In genomic region chr2:186590538-186591441, GRCh38 we compare ENCODE assay signal across 8 cellular contexts. TPM values are rescaled to one million over a fixed set of nuclear protein-coding genes. Genes with fewer than 3 reads are reported as not detected.
DNase-seq lines count a peak whose midpoint lies in the region; ATAC-seq and TF ChIP-seq lines count a peak whose summit lies in the region.

No MANE protein-coding gene starts in this region.

- peak overlapping the region; percentile 50 for H3K4me2 ChIP-seq in neural cell (ENCODE audit: low read length)

- no peaks in the 10 kb centered on the region for H3K9me3 Mint-ChIP-seq in activated T-cell treated with anti-CD3 and anti-CD28 coated beads, Interleukin-2, amount 50 U/mL, for 24 hours

- no peaks in the 10 kb centered on the region for H3K9me3 ChIP-seq in neural cell (ENCODE audit: low read length)

- no peaks in the 10 kb centered on the region for H4K20me1 ChIP-seq in neural cell (ENCODE audit: insufficient read depth)

- H3K79me2 ChIP-seq in neural cell (replicated peaks; ENCODE audit: insufficient read depth, low read length) = peaks cover 7% of the 10 kb centered on the region

- H3K36me3 ChIP-seq in neural cell (ENCODE audit: insufficient read depth, low read length) = no peaks in the 10 kb centered on the region

- no peaks in the 10 kb centered on the region for H3K9me2 ChIP-seq in neural cell (ENCODE audit: insufficient read depth, low read length)

- H3K27ac ChIP-seq in foreskin keratinocyte (peak overlapping the region; percentile 93), neural cell (ENCODE audit: low read length) (no peak overlapping the region)

- DNase-seq in DMS153 treated with DMSO at 0.1 percent for 48 hours (lab: John Stamatoyannopoulos, UW; ENCODE audit: unreplicated experiment) = peak; percentile 29
- DNase-seq in DMS153 (lab: John Stamatoyannopoulos, UW) = no peak
- DNase-seq in NCI-H226 = peak; percentile 9
- peak; percentile 44 for DNase-seq in activated T-cell treated with anti-CD3 and anti-CD28 coated beads, Interleukin-2, amount 50 U/mL, for 24 hours
- peak in 1 of 2 donors; percentile 73 for DNase-seq in foreskin keratinocyte
- no peak for DNase-seq in activated effector memory CD4-positive, alpha-beta T cell treated with anti-CD3 and anti-CD28 coated beads, Interleukin-2, amount 50 U/mL, for 16 hours

- H3F3A ChIP-seq in neural cell (ENCODE audit: insufficient read depth, low read length, poor library complexity, severe bottlenecking) = no peaks in the 10 kb centered on the region

- no peaks in the 10 kb centered on the region for H3K36me3 Mint-ChIP-seq in activated T-cell treated with anti-CD3 and anti-CD28 coated beads, Interleukin-2, amount 50 U/mL, for 24 hours (ENCODE audit: low read depth)

- peak overlapping the region; percentile 91 for H3K4me3 ChIP-seq in neural cell (ENCODE audit: low read length)

- peak overlapping the region; percentile 69 for H3K27ac Mint-ChIP-seq in activated T-cell treated with anti-CD3 and anti-CD28 coated beads, Interleukin-2, amount 50 U/mL, for 24 hours

- peak overlapping the region; percentile 63 for H3K9ac ChIP-seq in neural cell (ENCODE audit: low read length)

- H3K27me3 ChIP-seq in foreskin keratinocyte = no peaks in the 10 kb centered on the region
- H3K27me3 ChIP-seq in neural cell (ENCODE audit: insufficient read depth, low read depth, low read length) = peaks cover 11% of the 10 kb centered on the region

- peak overlapping the region; percentile 66 for H2AFZ ChIP-seq in neural cell (ENCODE audit: low read depth, low read length)

- TF ChIP-seq RAD21 in neural cell (conservative IDR thresholded peaks at IDR 0.05) = no peak

- TF ChIP-seq CTCF in foreskin keratinocyte (conservative IDR thresholded peaks at IDR 0.05) (no peak), neural cell (IDR thresholded peaks at IDR 0.05; ENCODE audit: poor library complexity, severe bottlenecking) (no peak)

- no peaks in the 10 kb centered on the region for H3K27me3 Mint-ChIP-seq in activated T-cell treated with anti-CD3 and anti-CD28 coated beads, Interleukin-2, amount 50 U/mL, for 24 hours

- peaks cover 37% of the 10 kb centered on the region for H3K4me1 Mint-ChIP-seq in activated T-cell treated with anti-CD3 and anti-CD28 coated beads, Interleukin-2, amount 50 U/mL, for 24 hours (ENCODE audit: low read depth)

- peaks cover 18% of the 10 kb centered on the region for H3K4me1 ChIP-seq in foreskin keratinocyte

- no peak for TF ChIP-seq EP300 in neural cell (conservative IDR thresholded peaks at IDR 0.05; ENCODE audit: poor library complexity, severe bottlenecking)

- H3K4me3 Mint-ChIP-seq in activated T-cell treated with anti-CD3 and anti-CD28 coated beads, Interleukin-2, amount 50 U/mL, for 24 hours = peak overlapping the region; percentile 76

- ATAC-seq in GM21723 (IDR thresholded peaks at IDR 0.05; ENCODE audit: unreplicated experiment) (peak; percentile 27), foreskin keratinocyte (peak; percentile 41)

TF ChIP-seq in neural cell, 6 proteins besides CTCF, POLR2A, EP300 and RAD21:
- TF ChIP-seq EZH2 (IDR thresholded peaks at IDR 0.05; ENCODE audit: borderline replicate concordance, insufficient read depth, low read length, poor library complexity, severe bottlenecking) (no peak), POLR2AphosphoS5 (IDR thresholded peaks at IDR 0.05) (no peak), MXI1 (conservative IDR thresholded peaks at IDR 0.05; ENCODE audit: poor library complexity, severe bottlenecking) (no peak), SMC3 (conservative IDR thresholded peaks at IDR 0.05; ENCODE audit: poor library complexity) (no peak), TAF1 (IDR thresholded peaks at IDR 0.05; ENCODE audit: low read depth) (no peak)
- TF ChIP-seq, protein P1, sequence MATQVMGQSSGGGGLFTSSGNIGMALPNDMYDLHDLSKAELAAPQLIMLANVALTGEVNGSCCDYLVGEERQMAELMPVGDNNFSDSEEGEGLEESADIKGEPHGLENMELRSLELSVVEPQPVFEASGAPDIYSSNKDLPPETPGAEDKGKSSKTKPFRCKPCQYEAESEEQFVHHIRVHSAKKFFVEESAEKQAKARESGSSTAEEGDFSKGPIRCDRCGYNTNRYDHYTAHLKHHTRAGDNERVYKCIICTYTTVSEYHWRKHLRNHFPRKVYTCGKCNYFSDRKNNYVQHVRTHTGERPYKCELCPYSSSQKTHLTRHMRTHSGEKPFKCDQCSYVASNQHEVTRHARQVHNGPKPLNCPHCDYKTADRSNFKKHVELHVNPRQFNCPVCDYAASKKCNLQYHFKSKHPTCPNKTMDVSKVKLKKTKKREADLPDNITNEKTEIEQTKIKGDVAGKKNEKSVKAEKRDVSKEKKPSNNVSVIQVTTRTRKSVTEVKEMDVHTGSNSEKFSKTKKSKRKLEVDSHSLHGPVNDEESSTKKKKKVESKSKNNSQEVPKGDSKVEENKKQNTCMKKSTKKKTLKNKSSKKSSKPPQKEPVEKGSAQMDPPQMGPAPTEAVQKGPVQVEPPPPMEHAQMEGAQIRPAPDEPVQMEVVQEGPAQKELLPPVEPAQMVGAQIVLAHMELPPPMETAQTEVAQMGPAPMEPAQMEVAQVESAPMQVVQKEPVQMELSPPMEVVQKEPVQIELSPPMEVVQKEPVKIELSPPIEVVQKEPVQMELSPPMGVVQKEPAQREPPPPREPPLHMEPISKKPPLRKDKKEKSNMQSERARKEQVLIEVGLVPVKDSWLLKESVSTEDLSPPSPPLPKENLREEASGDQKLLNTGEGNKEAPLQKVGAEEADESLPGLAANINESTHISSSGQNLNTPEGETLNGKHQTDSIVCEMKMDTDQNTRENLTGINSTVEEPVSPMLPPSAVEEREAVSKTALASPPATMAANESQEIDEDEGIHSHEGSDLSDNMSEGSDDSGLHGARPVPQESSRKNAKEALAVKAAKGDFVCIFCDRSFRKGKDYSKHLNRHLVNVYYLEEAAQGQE (IDR thresholded peaks at IDR 0.05; ENCODE audit: borderline replicate concordance) = no peak

RNA-seq across cellular contexts. Expression of gene ITGAV, which starts 0.9 kb away (rescaled TPM):
- total RNA-seq in foreskin keratinocyte = 63.5 and 83.7 TPM in 2 replicates
- polyA plus RNA-seq in foreskin keratinocyte (11.6 and 13.2 TPM in 2 replicates), neural cell (5.6 and 6.6 TPM in 2 replicates)
- 8.3 and 8.9 TPM in 2 replicates for polyA minus RNA-seq in neural cell

Comparison
In these comparisons a context has a peak if more than half of its experiments do, and no peak if none do; other contexts are left out.
1. DNase-seq: peak in DMS153 treated with DMSO at 0.1 percent for 48 hours (single experiment), NCI-H226 (single experiment) and activated T-cell treated with anti-CD3 and anti-CD28 coated beads, Interleukin-2, amount 50 U/mL, for 24 hours (single experiment); none in DMS153 (single experiment) and activated effector memory CD4-positive, alpha-beta T cell treated with anti-CD3 and anti-CD28 coated beads, Interleukin-2, amount 50 U/mL, for 16 hours (single experiment).